In genomic region chr7:2063562-2064360, GRCh38 we compare ENCODE assay signal across 9 cellular contexts.
DNase-seq lines count a peak whose midpoint lies in the region; ATAC-seq, FAIRE-seq and TF ChIP-seq lines count a peak whose summit lies in the region.
"Had no signal": no experiment of that assay in that cellular context is flagged by ENCODE, and none has a peak within 500 bp of the region (broad histone marks: within the 10 kb centered on the region; RNA-seq: fewer than 3 reads in every experiment).

No MANE protein-coding gene starts in this region.

- intact Hi-C loops in activated B cell treated with CpG ODN at 0.5 μM for 24 hours (cut with micrococcal nuclease), result no loop called here

- POLR2A ChIA-PET in activated B cell treated with CpG ODN at 0.5 μM for 24 hours (lab: Charles Lee), result interaction anchor here (0.7 kb wide), 1 partner anchor 12 kb away, joined by 3 read pairs; no protein-coding TSS in a partner anchor

- CTCF ChIA-PET in activated naive CD4-positive, alpha-beta T cell treated with anti-CD3 and anti-CD28 coated beads, Interleukin-2, amount 10 ng/mL, durations not matched to agents 7 days and 5 days (lab: Charles Lee), result no interaction called here
- CTCF ChIA-PET in activated B cell treated with CpG ODN at 0.5 μM for 24 hours (lab: Charles Lee), result no interaction called here

- H3K36me3 Mint-ChIP-seq in activated naive CD4-positive, alpha-beta T cell treated with anti-CD3 and anti-CD28 coated beads, Interleukin-2, amount 50 U/mL, for 24 hours, result peaks cover 2% of the 10 kb centered on the region
- H3K36me3 Mint-ChIP-seq in activated naive CD4-positive, alpha-beta T cell treated with anti-CD3 and anti-CD28 coated beads, Interleukin-2, amount 10 ng/mL, durations not matched to agents 7 days and 5 days, result peaks cover 23% of the 10 kb centered on the region
- H3K36me3 Mint-ChIP-seq in activated B cell treated with CpG ODN at 0.5 μM for 24 hours (ENCODE audit: low read depth), result peaks cover 14% of the 10 kb centered on the region

- no peaks in the 10 kb centered on the region for H3K9me3 Mint-ChIP-seq in activated naive CD4-positive, alpha-beta T cell treated with anti-CD3 and anti-CD28 coated beads, Interleukin-2, amount 50 U/mL, for 24 hours
- H3K9me3 Mint-ChIP-seq in activated naive CD4-positive, alpha-beta T cell treated with anti-CD3 and anti-CD28 coated beads, Interleukin-2, amount 10 ng/mL, durations not matched to agents 7 days and 5 days, result peaks cover 13% of the 10 kb centered on the region
- H3K9me3 Mint-ChIP-seq in activated B cell treated with CpG ODN at 0.5 μM for 24 hours, result peaks cover 2% of the 10 kb centered on the region

- H3K4me1 Mint-ChIP-seq in activated naive CD4-positive, alpha-beta T cell treated with anti-CD3 and anti-CD28 coated beads, Interleukin-2, amount 50 U/mL, for 24 hours, result peaks cover 39% of the 10 kb centered on the region
- peaks cover 26% of the 10 kb centered on the region for H3K4me1 Mint-ChIP-seq in activated naive CD4-positive, alpha-beta T cell treated with anti-CD3 and anti-CD28 coated beads, Interleukin-2, amount 10 ng/mL, durations not matched to agents 7 days and 5 days
- H3K4me1 Mint-ChIP-seq in activated B cell treated with CpG ODN at 0.5 μM for 24 hours, result peaks cover 39% of the 10 kb centered on the region

- peak; percentile 93 for FAIRE-seq in urothelium cell line (lab: Jason Lieb, UNC)

- peak overlapping the region; percentile 51 for H3K27ac Mint-ChIP-seq in activated naive CD4-positive, alpha-beta T cell treated with anti-CD3 and anti-CD28 coated beads, Interleukin-2, amount 50 U/mL, for 24 hours
- no peak overlapping the region for H3K27ac Mint-ChIP-seq in activated naive CD4-positive, alpha-beta T cell treated with anti-CD3 and anti-CD28 coated beads, Interleukin-2, amount 10 ng/mL, durations not matched to agents 7 days and 5 days
- H3K27ac Mint-ChIP-seq in activated B cell treated with CpG ODN at 0.5 μM for 24 hours, result peak overlapping the region; percentile 7
- H3K27ac Mint-ChIP-seq: activated naive CD4-positive, alpha-beta T cell treated with anti-CD3 and anti-CD28 coated beads for 36 hours had no signal

- peak overlapping the region; percentile 33 for H3K4me3 Mint-ChIP-seq in activated naive CD4-positive, alpha-beta T cell treated with anti-CD3 and anti-CD28 coated beads, Interleukin-2, amount 50 U/mL, for 24 hours
- no peak overlapping the region for H3K4me3 Mint-ChIP-seq in activated naive CD4-positive, alpha-beta T cell treated with anti-CD3 and anti-CD28 coated beads, Interleukin-2, amount 10 ng/mL, durations not matched to agents 7 days and 5 days
- no peak overlapping the region for H3K4me3 Mint-ChIP-seq in activated B cell treated with CpG ODN at 0.5 μM for 24 hours
- H3K4me3 Mint-ChIP-seq: activated naive CD4-positive, alpha-beta T cell treated with anti-CD3 and anti-CD28 coated beads for 36 hours had no signal

- ATAC-seq in activated B cell treated with CpG ODN at 0.5 μM for 24 hours (ENCODE audit: low read depth) (no peak), GM21619 (IDR thresholded peaks at IDR 0.05; ENCODE audit: unreplicated experiment) (no peak)

- no peaks in the 10 kb centered on the region for H3K27me3 Mint-ChIP-seq in activated naive CD4-positive, alpha-beta T cell treated with anti-CD3 and anti-CD28 coated beads, Interleukin-2, amount 50 U/mL, for 24 hours
- H3K27me3 Mint-ChIP-seq in activated naive CD4-positive, alpha-beta T cell treated with anti-CD3 and anti-CD28 coated beads, Interleukin-2, amount 10 ng/mL, durations not matched to agents 7 days and 5 days, result no peaks in the 10 kb centered on the region
- no peaks in the 10 kb centered on the region for H3K27me3 Mint-ChIP-seq in activated B cell treated with CpG ODN at 0.5 μM for 24 hours

- no peak for TF ChIP-seq CTCF in activated B cell treated with CpG ODN at 0.5 μM for 24 hours (IDR thresholded peaks at IDR 0.05)

- no peak for DNase-seq in activated naive CD4-positive, alpha-beta T cell treated with anti-CD3 and anti-CD28 coated beads, Interleukin-2, amount 10 ng/mL, durations not matched to agents 7 days and 5 days
- no peak for DNase-seq in activated B cell treated with CpG ODN at 0.5 μM for 24 hours
- DNase-seq in iris pigment epithelial cell (ENCODE audit: low read depth), result peak; percentile 41
- peak; percentile 36 for DNase-seq in urothelium cell line (ENCODE audit: low spot score)
- no peak for DNase-seq in activated CD8-positive, alpha-beta memory T cell treated with anti-CD3 and anti-CD28 coated beads, Interleukin-2, amount 50 U/mL, for 4 hours
- DNase-seq in OCI-M1 (lab: John Stamatoyannopoulos, UW), result no peak
- DNase-seq: activated naive CD4-positive, alpha-beta T cell treated with anti-CD3 and anti-CD28 coated beads for 36 hours had no signal

Comparison
In these comparisons a context has a peak if more than half of its experiments do, and no peak if none do; other contexts are left out.
1. DNase-seq: peak in iris pigment epithelial cell (single experiment) and urothelium cell line (single experiment); none in activated naive CD4-positive, alpha-beta T cell treated with anti-CD3 and anti-CD28 coated beads, Interleukin-2, amount 10 ng/mL, durations not matched to agents 7 days and 5 days (single experiment), activated B cell treated with CpG ODN at 0.5 μM for 24 hours (single experiment), activated CD8-positive, alpha-beta memory T cell treated with anti-CD3 and anti-CD28 coated beads, Interleukin-2, amount 50 U/mL, for 4 hours (single experiment) and OCI-M1 (single experiment).